Comparison of ENCODE assay signal across 8 cellular contexts in genomic region chr1:31548899-31549806, GRCh38. TPM values are rescaled to one million over a fixed set of nuclear protein-coding genes. Genes with fewer than 3 reads are reported as not detected.
A peak's percentile ranks its signal among the peaks of the same experiment; 100 is the strongest.
DNase-seq lines count a peak whose midpoint lies in the region; ATAC-seq and TF ChIP-seq lines count a peak whose summit lies in the region.

No MANE protein-coding gene starts in this region.

- peak overlapping the region; percentile 48 for H4K91ac ChIP-seq in trophoblast cell (ENCODE audit: low read depth, low read length)

- no peaks in the 10 kb centered on the region for H4K20me1 ChIP-seq in HCT116 (ENCODE audit: insufficient read depth)

- TF ChIP-seq EP300 in transverse colon (IDR thresholded peaks at IDR 0.05; ENCODE audit: low read depth): no peak

- in situ Hi-C loops in G401 (cut with HindIII; ENCODE audit: low sequenced_read_pairs) (no loop called here), transverse colon (cut with MboI; ENCODE audit: low pct_ligation_motif_present in 1 of 4, low pct_unique_long_range_greater_than_20kb in 1 of 4, low sequenced_read_pairs in 3 of 4) (no loop called here)

- H3K18ac ChIP-seq in trophoblast cell (ENCODE audit: low read length): peak overlapping the region; percentile 4

- TF ChIP-seq CTCF in HCT116 (IDR thresholded peaks at IDR 0.05 in 2 of 3, conservative IDR thresholded peaks at IDR 0.05 in 1 of 3; ENCODE audit: borderline replicate concordance in 1 of 3, insufficient read depth in 1 of 3, low read depth in 2 of 3, low read length in 2 of 3) (peak; percentile 89 to 98 (median 96)), transverse colon (IDR thresholded peaks at IDR 0.05) (peak; percentile 94 to 99 (median 97))

- peak; percentile 96 for TF ChIP-seq RAD21 in HCT116 (IDR thresholded peaks at IDR 0.05; ENCODE audit: low read depth)

- BruUV-seq in HCT116 (replicated peaks; lab: Mats Ljungman, UMichigan): no TSS peak

- H3K79me2 ChIP-seq in HCT116 (ENCODE audit: insufficient read depth, low read length): no peaks in the 10 kb centered on the region
- no peaks in the 10 kb centered on the region for H3K79me2 ChIP-seq in trophoblast cell (ENCODE audit: control insufficient read depth, insufficient read depth, low read length, poor library complexity)

- peak overlapping the region; percentile 63 for H3K14ac ChIP-seq in trophoblast cell (ENCODE audit: low read length)

- peak overlapping the region; percentile 1 for H3K4ac ChIP-seq in trophoblast cell (ENCODE audit: low read depth, low read length)

- H3K9me3 Mint-ChIP-seq in activated naive CD4-positive, alpha-beta T cell treated with anti-CD3 and anti-CD28 coated beads, Interleukin-2, amount 50 U/mL, for 72 hours: no peaks in the 10 kb centered on the region

- peak overlapping the region; percentile 41 to 52 for H3K4me3 ChIP-seq in HCT116 (replicated peaks in 1 of 2; ENCODE audit: low read depth in 1 of 2, low read length in 2 of 2)
- peak overlapping the region; percentile 44 for H3K4me3 ChIP-seq in SK-N-MC
- no peak overlapping the region for H3K4me3 ChIP-seq in trophoblast cell (ENCODE audit: low read depth, low read length)
- H3K4me3 ChIP-seq in transverse colon: peak overlapping the region in 1 of 4 donors; percentile 25

- peak overlapping the region; percentile 51 for H2BK5ac ChIP-seq in trophoblast cell (ENCODE audit: low read depth, low read length, poor library complexity)

- H2AK5ac ChIP-seq in trophoblast cell (ENCODE audit: low read length): no peak overlapping the region

- DNase-seq in G401 (ENCODE audit: low spot score): peak; percentile 82
- DNase-seq in HCT116 (ENCODE audit: low read depth, low spot score): peak; percentile 84
- DNase-seq in NAMALWA (ENCODE audit: low spot score): peak; percentile 96
- DNase-seq in SK-N-MC (ENCODE audit: low read depth, low spot score): peak; percentile 62
- peak; percentile 76 to 95 for DNase-seq in activated naive CD4-positive, alpha-beta T cell treated with anti-CD3 and anti-CD28 coated beads, Interleukin-2, amount 50 U/mL, for 72 hours (ENCODE audit: low spot score in 2 of 2)
- DNase-seq in Right ventricle myocardium inferior (ENCODE audit: missing footprints): peak; percentile 82
- peak; percentile 91 to 100 for DNase-seq in trophoblast cell
- DNase-seq in transverse colon: peak; percentile 95

- H3K79me1 ChIP-seq in trophoblast cell (ENCODE audit: low read length): peaks cover 8% of the 10 kb centered on the region

- H2BK120ac ChIP-seq in trophoblast cell (ENCODE audit: insufficient read depth, low read length, poor library complexity): peak overlapping the region; percentile 38

- no peak overlapping the region for H3K23ac ChIP-seq in trophoblast cell (ENCODE audit: low read length)

- peak overlapping the region; percentile 44 for H4K8ac ChIP-seq in trophoblast cell (ENCODE audit: low read depth, low read length)

- no peaks in the 10 kb centered on the region for H3K9me2 ChIP-seq in HCT116 (ENCODE audit: insufficient read depth)

- peak; percentile 92 for ATAC-seq in HCT116
- peak; percentile 93 to 94 for ATAC-seq in activated naive CD4-positive, alpha-beta T cell treated with anti-CD3 and anti-CD28 coated beads, Interleukin-2, amount 50 U/mL, for 72 hours
- peak; percentile 94 for ATAC-seq in Right ventricle myocardium inferior

- H3K27me3 ChIP-seq in HCT116 (ENCODE audit: insufficient read depth, low read length): no peaks in the 10 kb centered on the region
- H3K27me3 ChIP-seq in trophoblast cell (ENCODE audit: insufficient read depth, low read length): no peaks in the 10 kb centered on the region
- no peaks in the 10 kb centered on the region for H3K27me3 ChIP-seq in transverse colon

- H3K27ac ChIP-seq in HCT116 (ENCODE audit: low read depth, low read length) (peak overlapping the region; percentile 44), SK-N-MC (no peak overlapping the region), trophoblast cell (ENCODE audit: low read depth, low read length) (peak overlapping the region; percentile 13), transverse colon (peak overlapping the region; percentile 57 to 69 (median 65))

- peak overlapping the region; percentile 24 for H3K9ac ChIP-seq in HCT116 (ENCODE audit: low read length)
- H3K9ac ChIP-seq in SK-N-MC (ENCODE audit: insufficient read length): no peak overlapping the region
- no peak overlapping the region for H3K9ac ChIP-seq in trophoblast cell (ENCODE audit: low read length)

- peak overlapping the region; percentile 78 for H3K4me2 ChIP-seq in HCT116 (ENCODE audit: low read length)
- H3K4me2 ChIP-seq in trophoblast cell (ENCODE audit: low read length): peak overlapping the region; percentile 56

- H3K36me3 ChIP-seq in HCT116 (ENCODE audit: control insufficient read depth in 1 of 2, insufficient read depth in 2 of 2, low read length in 2 of 2) (no peaks in the 10 kb centered on the region), SK-N-MC (ENCODE audit: insufficient read depth, low read length) (no peaks in the 10 kb centered on the region), trophoblast cell (ENCODE audit: control insufficient read depth in 1 of 2, insufficient read depth in 2 of 2, low read length in 2 of 2) (no peaks in the 10 kb centered on the region), transverse colon (no peaks in the 10 kb centered on the region)

- TF ChIP-seq POLR2A in HCT116 (IDR thresholded peaks at IDR 0.05; ENCODE audit: borderline replicate concordance, extremely low read depth, insufficient read depth, insufficient read length) (peak; percentile 23), transverse colon (IDR thresholded peaks at IDR 0.05) (no peak)

- H3K9me3 ChIP-seq in HCT116 (ENCODE audit: control insufficient read depth in 1 of 2, insufficient read depth in 1 of 2, low read depth in 1 of 2, low read length in 2 of 2): no peaks in the 10 kb centered on the region
- H3K9me3 ChIP-seq in SK-N-MC (ENCODE audit: low read depth, low read length): no peaks in the 10 kb centered on the region
- H3K9me3 ChIP-seq in trophoblast cell (ENCODE audit: insufficient read depth, low read depth, low read length): peaks cover 7% of the 10 kb centered on the region
- no peaks in the 10 kb centered on the region for H3K9me3 ChIP-seq in transverse colon

- no CpG with 5 or more reads among the region's 24 CpGs for WGBS in trophoblast cell (ENCODE audit: extremely low coverage, insufficient coverage, insufficient read length)
- 1 to 3% methylated on average over 12 to 23 of the region's 24 CpGs for WGBS in transverse colon (ENCODE audit: low coverage in 1 of 2), 2 donors

- CTCF ChIA-PET in HCT116 (lab: Charles Lee): interaction anchor here (0.6 to 4.5 kb wide), 32 partner anchors 9 to 428 kb away, joined by 3 to 98 read pairs (median 4); partner anchors contain the start of gene PEF1

- RAD21 ChIA-PET in HCT116 (lab: Charles Lee; ENCODE audit: low non-redundant PET in 1 of 2, low total read pairs in 2 of 2, uncharacterized antibody in 2 of 2, unreplicated experiment in 2 of 2): interaction anchor here (0.6 to 1.8 kb wide), 13 partner anchors 11 to 385 kb away, joined by 3 to 10 read pairs (median 6); no protein-coding TSS in a partner anchor

- peak overlapping the region; percentile 53 for H2BK12ac ChIP-seq in trophoblast cell (ENCODE audit: low read length)

- H3K4me1 ChIP-seq in HCT116 (ENCODE audit: control insufficient read depth in 1 of 2, insufficient read depth in 2 of 2, low read length in 2 of 2) (peaks cover 12 to 21% of the 10 kb centered on the region in 2 experiments; a peak in 3 of 4 replicates), trophoblast cell (ENCODE audit: control insufficient read depth in 1 of 2, insufficient read depth in 2 of 2, low read length in 2 of 2) (peaks cover 0 to 13% of the 10 kb centered on the region in 2 experiments), transverse colon (peaks cover 4 to 20% (median 16%) of the 10 kb centered on the region in 4 donors)

- H3K36me3 Mint-ChIP-seq in activated naive CD4-positive, alpha-beta T cell treated with anti-CD3 and anti-CD28 coated beads, Interleukin-2, amount 50 U/mL, for 72 hours: no peaks in the 10 kb centered on the region

- H2AFZ ChIP-seq in HCT116 (ENCODE audit: low read depth, low read length, poor library complexity, severe bottlenecking): peak overlapping the region; percentile 93
- peak overlapping the region; percentile 76 for H2AFZ ChIP-seq in trophoblast cell (ENCODE audit: insufficient read depth, low read length, poor library complexity)

- POLR2A ChIA-PET in HCT116 (lab: Charles Lee): interaction anchor here (1.0 to 2.1 kb wide), 5 partner anchors 43 to 155 kb away, joined by 3 to 7 read pairs (median 4); no protein-coding TSS in a partner anchor

- intact Hi-C loops in HCT116 (cut with micrococcal nuclease) (loop anchor here (1.0 to 2.0 kb wide), 5 partner anchors 89 to 365 kb away; no protein-coding TSS in a partner anchor), Right ventricle myocardium inferior (cut with DNase I) (loop anchor here (5.0 to 10.0 kb wide), 2 partner anchors 154 to 367 kb away; no protein-coding TSS in a partner anchor), transverse colon (cut with DNase I; ENCODE audit: low total_unique reads) (no loop called here)

- H3K27ac Mint-ChIP-seq in activated naive CD4-positive, alpha-beta T cell treated with anti-CD3 and anti-CD28 coated beads, Interleukin-2, amount 50 U/mL, for 72 hours: peak overlapping the region in 1 of 2 donors; percentile 40

- H4K12ac ChIP-seq in trophoblast cell (ENCODE audit: low read depth, low read length): peak overlapping the region; percentile 15

TF ChIP-seq in HCT116, 20 proteins besides CTCF, POLR2A, EP300 and RAD21 (continues in another document):
- TF ChIP-seq CBX3 (IDR thresholded peaks at IDR 0.05; ENCODE audit: low read depth) (peak; percentile 42; the same call in 1 of the 2 replicates), ELF1 (IDR thresholded peaks at IDR 0.05; ENCODE audit: borderline replicate concordance, low read depth) (no peak), EZH2 (IDR thresholded peaks at IDR 0.05) (no peak), SRF (IDR thresholded peaks at IDR 0.05; ENCODE audit: low read depth) (no peak), CEBPB (IDR thresholded peaks at IDR 0.05; ENCODE audit: low read depth) (no peak), EZH2phosphoT487 (IDR thresholded peaks at IDR 0.05; ENCODE audit: borderline replicate concordance) (no peak)

RNA-seq across cellular contexts. Expression of gene TINAGL1, which starts 27.2 kb away (rescaled TPM):
- total RNA-seq in G401 (2014; rRNA removed; shearing (Covaris generic)): 61.7 and 64.3 TPM in 2 replicates
- total RNA-seq in HCT116 (2021; ENCODE audit: unreplicated experiment) (57.9 TPM), Right ventricle myocardium inferior (273 TPM), transverse colon (100 to 1,000 TPM; 229 to 300 (median 272) TPM)
- polyA plus RNA-seq in HCT116 (2012): 75.8 and 79.5 TPM in 2 replicates
- not detected for total RNA-seq in activated naive CD4-positive, alpha-beta T cell treated with anti-CD3 and anti-CD28 coated beads, Interleukin-2, amount 50 U/mL, for 72 hours
- polyA plus RNA-seq in trophoblast cell (2013): 434 and 470 TPM in 2 replicates

Comparison
In these comparisons a context has a peak if more than half of its experiments do, and no peak if none do; other contexts are left out.
1. RNA of gene TINAGL1, which starts 27.2 kb away (total RNA-seq): 229 to 300 TPM in transverse colon, 273 TPM in Right ventricle myocardium inferior (single experiment), 61.7 to 64.3 TPM in G401 and 57.9 TPM in HCT116 (single experiment); not detected in activated naive CD4-positive, alpha-beta T cell treated with anti-CD3 and anti-CD28 coated beads, Interleukin-2, amount 50 U/mL, for 72 hours; every median in the first group is over 10 times any median in the second.
2. Peak in every context shown above with its lines, with median percentiles within 50 percentile points of each other: DNase-seq and ATAC-seq.